Comparison of ENCODE assay signal across 1 cellular context in the genomic region with DNA sequence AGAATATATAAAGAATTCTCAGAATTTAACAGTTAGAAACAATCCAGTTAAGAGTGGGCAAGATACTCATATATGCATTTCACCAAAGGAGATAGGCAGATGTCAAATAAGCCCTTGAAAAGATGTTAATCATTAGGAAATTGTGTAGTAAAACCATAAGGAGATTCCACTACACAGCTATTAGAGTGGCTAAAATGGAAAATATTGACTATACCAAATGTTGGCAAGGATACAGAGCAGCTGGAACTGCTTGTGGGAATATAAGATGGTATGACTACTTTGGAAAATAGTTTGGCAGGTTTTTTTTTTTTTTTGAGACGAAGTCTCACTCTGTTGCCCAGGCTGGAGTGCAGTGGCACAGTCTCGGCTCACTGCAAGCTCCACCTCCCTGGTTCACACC.
A peak's percentile ranks its signal among the peaks of the same experiment; 100 is the strongest.
TF ChIP-seq lines count a peak whose summit lies in the region.

No MANE protein-coding gene starts in this region.

TF ChIP-seq in K562, 482 proteins besides CTCF, POLR2A, EP300 and RAD21 (continued from another document):
- TF ChIP-seq RBM25 (IDR thresholded peaks at IDR 0.05; ENCODE audit: low read depth, low read length, severe bottlenecking): peak; percentile 51
- TF ChIP-seq ZC3H4 (CRISPR knock-in tag; IDR thresholded peaks at IDR 0.05; ENCODE audit: borderline replicate concordance): no peak
- no peak for TF ChIP-seq HDAC2 (IDR thresholded peaks at IDR 0.05)
- TF ChIP-seq TARDBP (IDR thresholded peaks at IDR 0.05): no peak
